8 cellular contexts compared by ENCODE assay signal in the genomic region with DNA sequence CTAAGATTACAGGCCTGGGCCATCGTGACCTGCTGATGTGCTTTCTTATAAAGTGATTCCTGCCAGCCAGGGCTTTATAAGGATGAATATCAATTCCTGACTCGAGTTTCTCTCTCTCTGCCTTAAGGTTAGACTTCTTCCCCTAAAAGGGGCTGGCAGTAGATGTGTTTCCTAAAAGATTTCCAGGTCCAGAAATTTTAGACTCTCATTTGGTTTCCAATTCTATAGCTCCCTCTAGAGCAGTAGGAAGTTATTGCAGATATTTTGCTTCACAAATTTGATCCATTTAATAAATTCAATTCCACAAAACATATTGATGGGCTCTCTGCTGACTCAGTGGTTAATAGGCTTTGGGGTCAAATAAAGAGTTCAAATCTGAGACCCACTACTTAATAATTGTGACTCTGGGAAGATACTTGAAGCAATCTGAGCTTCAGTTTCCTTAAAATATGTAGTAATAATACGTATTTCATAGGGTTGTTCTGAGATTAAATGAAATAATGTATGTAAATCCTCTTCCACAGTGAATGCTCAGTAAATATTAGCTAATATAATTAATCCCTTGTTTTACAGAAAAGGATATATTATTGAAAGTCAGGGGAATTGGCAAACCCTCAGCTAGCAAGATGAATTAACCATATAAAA. TPM values are rescaled to one million over a fixed set of nuclear protein-coding genes. Genes with fewer than 3 reads are reported as not detected.
DNase-seq lines count a peak whose midpoint lies in the region; ATAC-seq and TF ChIP-seq lines count a peak whose summit lies in the region.

No MANE protein-coding gene starts in this region.

- intact Hi-C loops in prostate gland (cut with DNase I): loop anchor here (2.0 to 10.0 kb wide), 2 partner anchors 76 to 154 kb away; partner anchors contain the start of gene SPG11

- DNase-seq in NCI-H2171 treated with DMSO at 0.1 percent for 48 hours (lab: John Stamatoyannopoulos, UW) (peak; percentile 4), NCI-H2171 (lab: John Stamatoyannopoulos, UW) (no peak), NCI-H1105 (lab: John Stamatoyannopoulos, UW) (peak; percentile 11), WERI-Rb-1 (no peak), foreskin keratinocyte (peak in 1 of 2 donors; percentile 34), prostate gland (ENCODE audit: low spot score) (no peak), 8988T (no peak)
- DNase-seq in effector CD8-positive, alpha-beta T cell (lab: John Stamatoyannopoulos, UW): no peak

- H3K27me3 ChIP-seq in WERI-Rb-1 (ENCODE audit: insufficient read depth, low read depth, severe bottlenecking) (no peaks in the 10 kb centered on the region), foreskin keratinocyte (no peaks in the 10 kb centered on the region), prostate gland (replicated peaks; ENCODE audit: insufficient read depth) (no peaks in the 10 kb centered on the region)

- no peak for TF ChIP-seq POLR2A in prostate gland (IDR thresholded peaks at IDR 0.05)

- peaks cover 3% of the 10 kb centered on the region for H3K9me3 ChIP-seq in WERI-Rb-1 (ENCODE audit: severe bottlenecking)
- no peaks in the 10 kb centered on the region for H3K9me3 ChIP-seq in prostate gland

- H3K36me3 ChIP-seq in WERI-Rb-1: no peaks in the 10 kb centered on the region
- H3K36me3 ChIP-seq in prostate gland: no peaks in the 10 kb centered on the region

- WGBS in prostate gland: 81% methylated on average over 3 of the region's 3 CpGs

- H3K4me1 ChIP-seq in foreskin keratinocyte (no peaks in the 10 kb centered on the region), prostate gland (replicated peaks) (no peaks in the 10 kb centered on the region)

- ATAC-seq in foreskin keratinocyte: no peak

- H3K4me3 ChIP-seq in WERI-Rb-1 (ENCODE audit: low read depth, low read length): no peak overlapping the region
- H3K4me3 ChIP-seq in prostate gland: no peak overlapping the region

- TF ChIP-seq CTCF in WERI-Rb-1 (IDR thresholded peaks at IDR 0.05; ENCODE audit: low read depth, low read length) (0 out of 2 replicates have a peak, but pooled peaks have one; percentile 31), foreskin keratinocyte (conservative IDR thresholded peaks at IDR 0.05) (peak; percentile 89), prostate gland (IDR thresholded peaks at IDR 0.05) (peak; percentile 18 to 81 (median 63))

- H3K27ac ChIP-seq in WERI-Rb-1: no peak overlapping the region
- no peak overlapping the region for H3K27ac ChIP-seq in foreskin keratinocyte
- no peak overlapping the region for H3K27ac ChIP-seq in prostate gland

RNA-seq across cellular contexts. Expression of gene TRIM69, which starts 2.1 kb away (rescaled TPM):
- total RNA-seq in foreskin keratinocyte: 10.2 and 11.9 TPM in 2 replicates
- polyA plus RNA-seq in foreskin keratinocyte: 7.6 and 8.6 TPM in 2 replicates
- total RNA-seq in prostate gland: 10 to 100 TPM in 1 of 2 donors, 1 to 10 TPM in 1; 7.6 to 12.0 TPM

RNA-seq across cellular contexts. Expression of gene B2M, which starts 27.1 kb away (rescaled TPM):
- total RNA-seq in foreskin keratinocyte: 1,130 and 1,370 TPM in 2 replicates
- 1,521 and 1,612 TPM in 2 replicates for polyA plus RNA-seq in foreskin keratinocyte
- 1,000 to 10,000 TPM; 2,014 to 2,775 TPM for total RNA-seq in prostate gland

RNA-seq across cellular contexts. Expression of gene PATL2, which starts 27.3 kb away (rescaled TPM):
- total RNA-seq in foreskin keratinocyte (0.21 and 0.37 TPM in 2 replicates), prostate gland (1 to 10 TPM in 1 of 2 donors, under 1 TPM in 1; 0.77 to 1.2 TPM)
- 0.18 and 0.19 TPM in 2 replicates for polyA plus RNA-seq in foreskin keratinocyte

Comparison
In these comparisons a context has a peak if more than half of its experiments do, and no peak if none do; other contexts are left out.
1. DNase-seq: peak in NCI-H2171 treated with DMSO at 0.1 percent for 48 hours (single experiment) and NCI-H1105 (single experiment); none in NCI-H2171 (single experiment), WERI-Rb-1 (single experiment), prostate gland (single experiment), 8988T (single experiment) and effector CD8-positive, alpha-beta T cell (single experiment).
2. CTCF ChIP-seq: peak in every context shown above with its lines; median percentile 89 in foreskin keratinocyte; 63 in prostate gland; 31 in WERI-Rb-1.